In the genomic region with DNA sequence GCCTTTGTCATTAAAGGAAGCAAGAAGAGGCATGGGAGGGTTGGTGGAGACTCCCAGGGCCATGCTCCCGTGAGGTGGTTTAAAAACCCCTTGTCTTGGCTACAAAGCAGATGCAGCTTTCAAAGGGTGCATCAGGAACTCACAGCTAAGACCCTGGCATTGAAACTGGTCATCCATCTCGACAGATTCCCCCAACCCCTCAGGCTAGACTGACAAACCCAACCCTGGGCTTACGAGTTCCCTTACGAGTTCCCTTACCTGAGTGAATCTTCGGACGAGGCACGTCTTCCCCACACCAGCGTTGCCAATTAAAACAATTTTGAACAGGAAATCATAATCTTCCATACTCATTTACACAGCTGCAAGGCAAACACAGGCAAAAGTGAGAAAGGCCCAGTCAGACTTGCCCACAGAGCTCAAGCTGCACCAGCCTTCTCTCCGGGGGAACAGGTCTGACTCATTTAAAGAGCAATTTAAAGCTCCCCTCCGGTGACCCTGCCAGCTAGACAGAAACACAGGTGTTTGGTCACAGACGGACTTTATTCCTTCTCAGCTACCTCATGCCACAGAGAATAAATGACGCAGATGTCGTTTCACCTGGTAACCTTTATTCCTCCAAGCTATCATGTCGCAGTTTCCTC, we compare ENCODE assay signal across 8 cellular contexts.
A peak's percentile ranks its signal among the peaks of the same experiment; 100 is the strongest.
DNase-seq lines count a peak whose midpoint lies in the region; ATAC-seq and TF ChIP-seq lines count a peak whose summit lies in the region.

No MANE protein-coding gene starts in this region.

- no peaks in the 10 kb centered on the region; the same call in 1 of the 2 replicates for H3K4me1 ChIP-seq in GM23338 (ENCODE audit: insufficient read depth)

- no peaks in the 10 kb centered on the region for H3F3A ChIP-seq in GM23338 (replicated peaks; ENCODE audit: low read depth)

- H3K4me3 ChIP-seq in GM23338, result no peak overlapping the region

- H3K27ac ChIP-seq in GM23338 (ENCODE audit: low read depth) (no peak overlapping the region), epithelial cell of prostate (peak overlapping the region; percentile 51)

- no peaks in the 10 kb centered on the region for H3K9me2 ChIP-seq in GM23338 (ENCODE audit: insufficient read depth)

- no peak for TF ChIP-seq CTCF in GM23338 (conservative IDR thresholded peaks at IDR 0.05; ENCODE audit: low read depth in 2 of 2)

- no peak for DNase-seq in GM23338 (ENCODE audit: low spot score)
- peak; percentile 12 for DNase-seq in NCI-H1105 (lab: John Stamatoyannopoulos, UW)
- no peak for DNase-seq in epithelial cell of prostate (ENCODE audit: low read depth, low spot score)
- no peak for DNase-seq in mesenteric fat pad (ENCODE audit: low spot score)
- no peak for DNase-seq in SIG-M5 treated with dmso at 0.1 percent for 504 hours (lab: John Stamatoyannopoulos, UW; ENCODE audit: unreplicated experiment)
- no peak for DNase-seq in NCI-H524 treated with DMSO at 0.1 percent for 48 hours (lab: John Stamatoyannopoulos, UW)
- DNase-seq in cerebellum (ENCODE audit: low spot score), result no peak

- H2AFZ ChIP-seq in GM23338, result no peak overlapping the region

- no peaks in the 10 kb centered on the region; the same call in 1 of the 2 replicates for H4K20me1 ChIP-seq in GM23338 (replicated peaks; ENCODE audit: insufficient read depth)

- no peaks in the 10 kb centered on the region for H3K79me2 ChIP-seq in GM23338 (replicated peaks; ENCODE audit: insufficient read depth)

- no peaks in the 10 kb centered on the region for H3K36me3 ChIP-seq in GM23338 (ENCODE audit: insufficient read depth)

- no peak overlapping the region for H3K4me3 Mint-ChIP-seq in GM23338

- ATAC-seq in GM18907 (IDR thresholded peaks at IDR 0.05; ENCODE audit: unreplicated experiment), result peak; percentile 96
- no peak for ATAC-seq in GM23338

- no peaks in the 10 kb centered on the region for H3K36me3 Mint-ChIP-seq in GM23338 (ENCODE audit: low read depth)

- no peak overlapping the region for H3K4me2 ChIP-seq in GM23338

- peaks cover 6% of the 10 kb centered on the region for H3K27me3 Mint-ChIP-seq in GM23338 (ENCODE audit: insufficient read depth, low read depth, poor library complexity)

- H3K27me3 ChIP-seq in GM23338 (ENCODE audit: insufficient read depth), result no peaks in the 10 kb centered on the region

- H3K4me1 Mint-ChIP-seq in GM23338, result peaks cover 9% of the 10 kb centered on the region

- H3K27ac Mint-ChIP-seq in GM23338, result peak overlapping the region; percentile 55; the same call in 1 of the 2 replicates

- H3K9me3 Mint-ChIP-seq in GM23338, result no peaks in the 10 kb centered on the region

TF ChIP-seq in GM23338, 12 proteins besides CTCF, POLR2A, EP300 and RAD21:
- TF ChIP-seq ZNF331 (CRISPR knock-in tag; IDR thresholded peaks at IDR 0.05; ENCODE audit: low read depth), result no peak
- TF ChIP-seq EZH2phosphoT487 (IDR thresholded peaks at IDR 0.05; ENCODE audit: unreplicated experiment), result no peak
- TF ChIP-seq, protein P1, sequence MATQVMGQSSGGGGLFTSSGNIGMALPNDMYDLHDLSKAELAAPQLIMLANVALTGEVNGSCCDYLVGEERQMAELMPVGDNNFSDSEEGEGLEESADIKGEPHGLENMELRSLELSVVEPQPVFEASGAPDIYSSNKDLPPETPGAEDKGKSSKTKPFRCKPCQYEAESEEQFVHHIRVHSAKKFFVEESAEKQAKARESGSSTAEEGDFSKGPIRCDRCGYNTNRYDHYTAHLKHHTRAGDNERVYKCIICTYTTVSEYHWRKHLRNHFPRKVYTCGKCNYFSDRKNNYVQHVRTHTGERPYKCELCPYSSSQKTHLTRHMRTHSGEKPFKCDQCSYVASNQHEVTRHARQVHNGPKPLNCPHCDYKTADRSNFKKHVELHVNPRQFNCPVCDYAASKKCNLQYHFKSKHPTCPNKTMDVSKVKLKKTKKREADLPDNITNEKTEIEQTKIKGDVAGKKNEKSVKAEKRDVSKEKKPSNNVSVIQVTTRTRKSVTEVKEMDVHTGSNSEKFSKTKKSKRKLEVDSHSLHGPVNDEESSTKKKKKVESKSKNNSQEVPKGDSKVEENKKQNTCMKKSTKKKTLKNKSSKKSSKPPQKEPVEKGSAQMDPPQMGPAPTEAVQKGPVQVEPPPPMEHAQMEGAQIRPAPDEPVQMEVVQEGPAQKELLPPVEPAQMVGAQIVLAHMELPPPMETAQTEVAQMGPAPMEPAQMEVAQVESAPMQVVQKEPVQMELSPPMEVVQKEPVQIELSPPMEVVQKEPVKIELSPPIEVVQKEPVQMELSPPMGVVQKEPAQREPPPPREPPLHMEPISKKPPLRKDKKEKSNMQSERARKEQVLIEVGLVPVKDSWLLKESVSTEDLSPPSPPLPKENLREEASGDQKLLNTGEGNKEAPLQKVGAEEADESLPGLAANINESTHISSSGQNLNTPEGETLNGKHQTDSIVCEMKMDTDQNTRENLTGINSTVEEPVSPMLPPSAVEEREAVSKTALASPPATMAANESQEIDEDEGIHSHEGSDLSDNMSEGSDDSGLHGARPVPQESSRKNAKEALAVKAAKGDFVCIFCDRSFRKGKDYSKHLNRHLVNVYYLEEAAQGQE (IDR thresholded peaks at IDR 0.05; ENCODE audit: unreplicated experiment), result no peak
- no peak for TF ChIP-seq EZH2 (IDR thresholded peaks at IDR 0.05; ENCODE audit: low read depth, unreplicated experiment)
- TF ChIP-seq, protein P2, sequence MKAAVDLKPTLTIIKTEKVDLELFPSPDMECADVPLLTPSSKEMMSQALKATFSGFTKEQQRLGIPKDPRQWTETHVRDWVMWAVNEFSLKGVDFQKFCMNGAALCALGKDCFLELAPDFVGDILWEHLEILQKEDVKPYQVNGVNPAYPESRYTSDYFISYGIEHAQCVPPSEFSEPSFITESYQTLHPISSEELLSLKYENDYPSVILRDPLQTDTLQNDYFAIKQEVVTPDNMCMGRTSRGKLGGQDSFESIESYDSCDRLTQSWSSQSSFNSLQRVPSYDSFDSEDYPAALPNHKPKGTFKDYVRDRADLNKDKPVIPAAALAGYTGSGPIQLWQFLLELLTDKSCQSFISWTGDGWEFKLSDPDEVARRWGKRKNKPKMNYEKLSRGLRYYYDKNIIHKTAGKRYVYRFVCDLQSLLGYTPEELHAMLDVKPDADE (IDR thresholded peaks at IDR 0.05), result no peak
- TF ChIP-seq, protein P3, sequence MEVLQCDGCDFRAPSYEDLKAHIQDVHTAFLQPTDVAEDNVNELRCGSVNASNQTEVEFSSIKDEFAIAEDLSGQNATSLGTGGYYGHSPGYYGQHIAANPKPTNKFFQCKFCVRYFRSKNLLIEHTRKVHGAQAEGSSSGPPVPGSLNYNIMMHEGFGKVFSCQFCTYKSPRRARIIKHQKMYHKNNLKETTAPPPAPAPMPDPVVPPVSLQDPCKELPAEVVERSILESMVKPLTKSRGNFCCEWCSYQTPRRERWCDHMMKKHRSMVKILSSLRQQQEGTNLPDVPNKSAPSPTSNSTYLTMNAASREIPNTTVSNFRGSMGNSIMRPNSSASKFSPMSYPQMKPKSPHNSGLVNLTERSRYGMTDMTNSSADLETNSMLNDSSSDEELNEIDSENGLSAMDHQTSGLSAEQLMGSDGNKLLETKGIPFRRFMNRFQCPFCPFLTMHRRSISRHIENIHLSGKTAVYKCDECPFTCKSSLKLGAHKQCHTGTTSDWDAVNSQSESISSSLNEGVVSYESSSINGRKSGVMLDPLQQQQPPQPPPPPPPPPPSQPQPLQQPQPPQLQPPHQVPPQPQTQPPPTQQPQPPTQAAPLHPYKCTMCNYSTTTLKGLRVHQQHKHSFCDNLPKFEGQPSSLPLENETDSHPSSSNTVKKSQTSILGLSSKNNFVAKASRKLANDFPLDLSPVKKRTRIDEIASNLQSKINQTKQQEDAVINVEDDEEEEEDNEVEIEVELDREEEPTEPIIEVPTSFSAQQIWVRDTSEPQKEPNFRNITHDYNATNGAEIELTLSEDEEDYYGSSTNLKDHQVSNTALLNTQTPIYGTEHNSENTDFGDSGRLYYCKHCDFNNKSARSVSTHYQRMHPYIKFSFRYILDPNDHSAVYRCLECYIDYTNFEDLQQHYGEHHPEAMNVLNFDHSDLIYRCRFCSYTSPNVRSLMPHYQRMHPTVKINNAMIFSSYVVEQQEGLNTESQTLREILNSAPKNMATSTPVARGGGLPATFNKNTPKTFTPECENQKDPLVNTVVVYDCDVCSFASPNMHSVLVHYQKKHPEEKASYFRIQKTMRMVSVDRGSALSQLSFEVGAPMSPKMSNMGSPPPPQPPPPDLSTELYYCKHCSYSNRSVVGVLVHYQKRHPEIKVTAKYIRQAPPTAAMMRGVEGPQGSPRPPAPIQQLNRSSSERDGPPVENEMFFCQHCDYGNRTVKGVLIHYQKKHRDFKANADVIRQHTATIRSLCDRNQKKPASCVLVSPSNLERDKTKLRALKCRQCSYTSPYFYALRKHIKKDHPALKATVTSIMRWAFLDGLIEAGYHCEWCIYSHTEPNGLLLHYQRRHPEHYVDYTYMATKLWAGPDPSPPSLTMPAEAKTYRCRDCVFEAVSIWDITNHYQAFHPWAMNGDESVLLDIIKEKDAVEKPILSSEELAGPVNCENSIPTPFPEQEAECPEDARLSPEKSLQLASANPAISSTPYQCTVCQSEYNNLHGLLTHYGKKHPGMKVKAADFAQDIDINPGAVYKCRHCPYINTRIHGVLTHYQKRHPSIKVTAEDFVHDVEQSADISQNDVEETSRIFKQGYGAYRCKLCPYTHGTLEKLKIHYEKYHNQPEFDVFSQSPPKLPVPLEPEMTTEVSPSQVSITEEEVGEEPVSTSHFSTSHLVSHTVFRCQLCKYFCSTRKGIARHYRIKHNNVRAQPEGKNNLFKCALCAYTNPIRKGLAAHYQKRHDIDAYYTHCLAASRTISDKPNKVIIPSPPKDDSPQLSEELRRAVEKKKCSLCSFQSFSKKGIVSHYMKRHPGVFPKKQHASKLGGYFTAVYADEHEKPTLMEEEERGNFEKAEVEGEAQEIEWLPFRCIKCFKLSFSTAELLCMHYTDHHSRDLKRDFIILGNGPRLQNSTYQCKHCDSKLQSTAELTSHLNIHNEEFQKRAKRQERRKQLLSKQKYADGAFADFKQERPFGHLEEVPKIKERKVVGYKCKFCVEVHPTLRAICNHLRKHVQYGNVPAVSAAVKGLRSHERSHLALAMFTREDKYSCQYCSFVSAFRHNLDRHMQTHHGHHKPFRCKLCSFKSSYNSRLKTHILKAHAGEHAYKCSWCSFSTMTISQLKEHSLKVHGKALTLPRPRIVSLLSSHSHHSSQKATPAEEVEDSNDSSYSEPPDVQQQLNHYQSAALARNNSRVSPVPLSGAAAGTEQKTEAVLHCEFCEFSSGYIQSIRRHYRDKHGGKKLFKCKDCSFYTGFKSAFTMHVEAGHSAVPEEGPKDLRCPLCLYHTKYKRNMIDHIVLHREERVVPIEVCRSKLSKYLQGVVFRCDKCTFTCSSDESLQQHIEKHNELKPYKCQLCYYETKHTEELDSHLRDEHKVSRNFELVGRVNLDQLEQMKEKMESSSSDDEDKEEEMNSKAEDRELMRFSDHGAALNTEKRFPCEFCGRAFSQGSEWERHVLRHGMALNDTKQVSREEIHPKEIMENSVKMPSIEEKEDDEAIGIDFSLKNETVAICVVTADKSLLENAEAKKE (CRISPR knock-in tag; IDR thresholded peaks at IDR 0.05), result no peak
- TF ChIP-seq CREB1 (CRISPR knock-in tag; IDR thresholded peaks at IDR 0.05; ENCODE audit: low read depth), result no peak
